Comparison of ENCODE assay signal across 8 cellular contexts in genomic region chr6:137043710-137044365, GRCh38. TPM values are rescaled to one million over a fixed set of nuclear protein-coding genes. Genes with fewer than 3 reads are reported as not detected.
DNase-seq lines count a peak whose midpoint lies in the region; ATAC-seq and TF ChIP-seq lines count a peak whose summit lies in the region.

No MANE protein-coding gene starts in this region.

- peaks cover 4% of the 10 kb centered on the region for H3K4me1 ChIP-seq in CD4-positive, alpha-beta memory T cell (ENCODE audit: insufficient read depth, low read length)
- H3K4me1 ChIP-seq in GM23248 (ENCODE audit: insufficient read depth): no peaks in the 10 kb centered on the region

- peak in 4 of 5 donors; percentile 3 to 24 (median 7) for DNase-seq in CD4-positive, alpha-beta memory T cell
- DNase-seq in GM23248: peak; percentile 70
- DNase-seq in fibroblast of the aortic adventitia (ENCODE audit: low read depth): peak; percentile 52
- DNase-seq in nephron progenitor cell: peak; percentile 46

- peaks cover 50 to 66% of the 10 kb centered on the region in 2 donors for H3K27me3 Mint-ChIP-seq in CD4-positive, alpha-beta memory T cell
- peaks cover 52% of the 10 kb centered on the region for H3K27me3 Mint-ChIP-seq in nephron progenitor cell (ENCODE audit: low read depth, poor library complexity)

- H3K9ac ChIP-seq in GM23248: peak overlapping the region; percentile 69

- no peak for TF ChIP-seq CTCF in WI38 (IDR thresholded peaks at IDR 0.05; ENCODE audit: low read depth, low read length)
- TF ChIP-seq CTCF in fibroblast of the aortic adventitia (IDR thresholded peaks at IDR 0.05; ENCODE audit: insufficient read depth, low read length): no peak
- no peak for TF ChIP-seq CTCF in nephron progenitor cell (IDR thresholded peaks at IDR 0.05)

- H3K36me3 Mint-ChIP-seq in CD4-positive, alpha-beta memory T cell: no peaks in the 10 kb centered on the region
- H3K36me3 Mint-ChIP-seq in nephron progenitor cell (ENCODE audit: low read depth): peaks cover 11% of the 10 kb centered on the region

- peaks cover 4 to 10% (median 5%) of the 10 kb centered on the region in 4 donors for H3K4me1 Mint-ChIP-seq in CD4-positive, alpha-beta memory T cell
- peaks cover 18% of the 10 kb centered on the region for H3K4me1 Mint-ChIP-seq in nephron progenitor cell

- H3K4me3 Mint-ChIP-seq in CD4-positive, alpha-beta memory T cell: peak overlapping the region; percentile 79 to 89 (median 84)
- H3K4me3 Mint-ChIP-seq in nephron progenitor cell: peak overlapping the region; percentile 82

- H2AFZ ChIP-seq in GM23248: peak overlapping the region; percentile 89

- no peaks in the 10 kb centered on the region for H3K9me3 ChIP-seq in CD4-positive, alpha-beta memory T cell (ENCODE audit: control insufficient read depth in 1 of 2, low read length in 2 of 2)
- no peaks in the 10 kb centered on the region for H3K9me3 ChIP-seq in GM23248 (ENCODE audit: low read depth)

- H3K79me2 ChIP-seq in GM23248 (ENCODE audit: insufficient read depth): no peaks in the 10 kb centered on the region

- H4K20me1 ChIP-seq in GM23248 (ENCODE audit: insufficient read depth): no peaks in the 10 kb centered on the region

- no peaks in the 10 kb centered on the region for H3K36me3 ChIP-seq in CD4-positive, alpha-beta memory T cell (ENCODE audit: insufficient read depth, low read length)
- H3K36me3 ChIP-seq in GM23248 (ENCODE audit: low read depth): no peaks in the 10 kb centered on the region

- peak overlapping the region in 2 of 7 donors; percentile 4 to 9 for H3K27ac Mint-ChIP-seq in CD4-positive, alpha-beta memory T cell
- H3K27ac Mint-ChIP-seq in nephron progenitor cell: no peak overlapping the region

- H3K9me3 Mint-ChIP-seq in CD4-positive, alpha-beta memory T cell: peaks cover 0 to 3% (median 0%) of the 10 kb centered on the region in 8 donors
- H3K9me3 Mint-ChIP-seq in nephron progenitor cell: peaks cover 27% of the 10 kb centered on the region

- CTCF ChIA-PET in CD4-positive, alpha-beta memory T cell (lab: Charles Lee; ENCODE audit: partially characterized antibody): interaction anchor here (0.8 kb wide), 1 partner anchor 221 kb away, joined by 3 read pairs; no protein-coding TSS in a partner anchor

- H3K27ac ChIP-seq in CD4-positive, alpha-beta memory T cell (ENCODE audit: low read depth, low read length): no peak overlapping the region
- no peak overlapping the region for H3K27ac ChIP-seq in GM23248

- no peaks in the 10 kb centered on the region for H3K9me2 ChIP-seq in GM23248 (ENCODE audit: insufficient read depth)

- POLR2A ChIA-PET in CD4-positive, alpha-beta memory T cell (lab: Charles Lee; ENCODE audit: partially characterized antibody): no interaction called here

- intact Hi-C loops in CD4-positive, alpha-beta memory T cell (cut with micrococcal nuclease): no loop called here

- in situ Hi-C loops in GM23248 (cut with MboI): no loop called here

- H3K4me2 ChIP-seq in GM23248 (ENCODE audit: unreplicated experiment): peak overlapping the region; percentile 84

- H3K27me3 ChIP-seq in CD4-positive, alpha-beta memory T cell (ENCODE audit: insufficient read depth, low read length): peaks cover 40% of the 10 kb centered on the region
- peaks cover 13% of the 10 kb centered on the region; the same call in 1 of the 2 replicates for H3K27me3 ChIP-seq in GM23248 (replicated peaks; ENCODE audit: insufficient read depth)

- no peaks in the 10 kb centered on the region for H3F3A ChIP-seq in GM23248 (ENCODE audit: insufficient read depth)

- WGBS in GM23248 (ENCODE audit: low coverage in 1 of 2, low lambda C conversion rate in 2 of 2, missing lambda C conversion rate in 2 of 2), 2 experiments: 6% methylated on average over 21 to 32 of the region's 42 CpGs

- ATAC-seq in HG02870 (IDR thresholded peaks at IDR 0.05; ENCODE audit: unreplicated experiment): no peak
- no peak for ATAC-seq in HG02678 (IDR thresholded peaks at IDR 0.05; ENCODE audit: unreplicated experiment)
- no peak for ATAC-seq in GM19397 (IDR thresholded peaks at IDR 0.05; ENCODE audit: unreplicated experiment)

- H3K4me3 ChIP-seq in CD4-positive, alpha-beta memory T cell (ENCODE audit: low read length in 2 of 2): peak overlapping the region in 1 of 2 donors; percentile 47
- peak overlapping the region; percentile 84 for H3K4me3 ChIP-seq in GM23248
- peak overlapping the region; percentile 68 for H3K4me3 ChIP-seq in WI38 (ENCODE audit: low read depth, low read length)
- peak overlapping the region; percentile 77 for H3K4me3 ChIP-seq in fibroblast of the aortic adventitia (ENCODE audit: low read depth, low read length)

RNA-seq across cellular contexts. Expression of gene IL20RA, which starts 0.9 kb away (rescaled TPM):
- not detected for total RNA-seq in CD4-positive, alpha-beta memory T cell
- not detected for polyA plus RNA-seq in CD4-positive, alpha-beta memory T cell
- 0.13 TPM in 1 of 2 replicates, not detected in the other for total RNA-seq in GM23248 (2014; rRNA removed; shearing (Covaris generic))
- polyA plus RNA-seq in GM23248 (2016; fragmentation: Nextera tagmentation; extraction: Ambion mirVana): not detected in 2 replicates
- 0.18 and 0.90 TPM in 2 replicates for total RNA-seq in fibroblast of the aortic adventitia (ENCODE audit: low replicate concordance)

Comparison
In these comparisons a context has a peak if more than half of its experiments do, and no peak if none do; other contexts are left out.
1. DNase-seq: peak in every context shown above with its lines; median percentile 70 in GM23248; 52 in fibroblast of the aortic adventitia; 46 in nephron progenitor cell; 7 in CD4-positive, alpha-beta memory T cell.